Comparison of ENCODE assay signal across 1 cellular context in genomic region chr10:50294582-50294981, GRCh38.
TF ChIP-seq lines count a peak whose summit lies in the region.

No MANE protein-coding gene starts in this region.

TF ChIP-seq in K562, 482 proteins besides CTCF, POLR2A, EP300 and RAD21:
- no peak for TF ChIP-seq MEF2A (IDR thresholded peaks at IDR 0.05; ENCODE audit: control insufficient read depth, low read depth, low read length)
- no peak for TF ChIP-seq EGR1 (conservative IDR thresholded peaks at IDR 0.05)
- no peak for TF ChIP-seq RHOXF2B (CRISPR knock-in tag; conservative IDR thresholded peaks at IDR 0.05)
- no peak for TF ChIP-seq PATZ1 (CRISPR knock-in tag; IDR thresholded peaks at IDR 0.05; ENCODE audit: borderline replicate concordance)
- no peak for TF ChIP-seq BCLAF1 (IDR thresholded peaks at IDR 0.05; ENCODE audit: borderline replicate concordance in 1 of 2, control insufficient read depth in 1 of 2, low read depth in 2 of 2, low read length in 1 of 2)
- no peak for TF ChIP-seq MNT (conservative IDR thresholded peaks at IDR 0.05)
- TF ChIP-seq, protein P1, sequence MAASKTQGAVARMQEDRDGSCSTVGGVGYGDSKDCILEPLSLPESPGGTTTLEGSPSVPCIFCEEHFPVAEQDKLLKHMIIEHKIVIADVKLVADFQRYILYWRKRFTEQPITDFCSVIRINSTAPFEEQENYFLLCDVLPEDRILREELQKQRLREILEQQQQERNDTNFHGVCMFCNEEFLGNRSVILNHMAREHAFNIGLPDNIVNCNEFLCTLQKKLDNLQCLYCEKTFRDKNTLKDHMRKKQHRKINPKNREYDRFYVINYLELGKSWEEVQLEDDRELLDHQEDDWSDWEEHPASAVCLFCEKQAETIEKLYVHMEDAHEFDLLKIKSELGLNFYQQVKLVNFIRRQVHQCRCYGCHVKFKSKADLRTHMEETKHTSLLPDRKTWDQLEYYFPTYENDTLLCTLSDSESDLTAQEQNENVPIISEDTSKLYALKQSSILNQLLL (CRISPR knock-in tag; IDR thresholded peaks at IDR 0.05; ENCODE audit: borderline replicate concordance): no peak
- no peak for TF ChIP-seq RBFOX2 (IDR thresholded peaks at IDR 0.05; ENCODE audit: low read depth, low read length)
- TF ChIP-seq, protein P2, sequence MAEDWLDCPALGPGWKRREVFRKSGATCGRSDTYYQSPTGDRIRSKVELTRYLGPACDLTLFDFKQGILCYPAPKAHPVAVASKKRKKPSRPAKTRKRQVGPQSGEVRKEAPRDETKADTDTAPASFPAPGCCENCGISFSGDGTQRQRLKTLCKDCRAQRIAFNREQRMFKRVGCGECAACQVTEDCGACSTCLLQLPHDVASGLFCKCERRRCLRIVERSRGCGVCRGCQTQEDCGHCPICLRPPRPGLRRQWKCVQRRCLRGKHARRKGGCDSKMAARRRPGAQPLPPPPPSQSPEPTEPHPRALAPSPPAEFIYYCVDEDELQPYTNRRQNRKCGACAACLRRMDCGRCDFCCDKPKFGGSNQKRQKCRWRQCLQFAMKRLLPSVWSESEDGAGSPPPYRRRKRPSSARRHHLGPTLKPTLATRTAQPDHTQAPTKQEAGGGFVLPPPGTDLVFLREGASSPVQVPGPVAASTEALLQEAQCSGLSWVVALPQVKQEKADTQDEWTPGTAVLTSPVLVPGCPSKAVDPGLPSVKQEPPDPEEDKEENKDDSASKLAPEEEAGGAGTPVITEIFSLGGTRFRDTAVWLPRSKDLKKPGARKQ (CRISPR knock-in tag; IDR thresholded peaks at IDR 0.05): no peak
- no peak for TF ChIP-seq ZNF830 (CRISPR knock-in tag; IDR thresholded peaks at IDR 0.05)
- TF ChIP-seq ZNF407 (IDR thresholded peaks at IDR 0.05; ENCODE audit: low read depth): no peak
